Comparison of ENCODE assay signal across 8 cellular contexts in the genomic region with DNA sequence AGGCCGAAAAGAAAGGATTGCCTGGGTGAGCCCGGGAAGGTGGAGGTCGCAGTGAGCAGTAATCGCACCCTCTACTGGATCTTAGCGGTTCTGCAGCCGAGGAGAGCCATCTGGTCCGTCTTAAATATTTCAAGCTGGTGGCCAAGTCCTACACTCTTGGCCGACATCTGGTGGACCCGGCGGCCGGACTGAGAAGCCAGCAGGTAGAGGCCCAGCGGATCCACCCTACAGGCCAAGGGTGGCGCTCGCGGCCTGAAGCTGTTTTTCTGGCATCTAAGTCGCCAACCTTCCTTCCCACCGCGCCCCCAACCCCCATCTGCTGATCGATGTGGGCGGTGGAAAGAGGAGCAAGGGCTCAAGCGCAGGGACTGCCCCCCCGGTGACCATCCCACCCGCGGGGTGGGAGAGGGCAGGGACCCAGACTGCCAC. TPM values are rescaled to one million over a fixed set of nuclear protein-coding genes. Genes with fewer than 3 reads are reported as not detected.
DNase-seq lines count a peak whose midpoint lies in the region; ATAC-seq, FAIRE-seq and TF ChIP-seq lines count a peak whose summit lies in the region.

No MANE protein-coding gene starts in this region.

- peak; percentile 44 for TF ChIP-seq CTCF in GM20000 (IDR thresholded peaks at IDR 0.05; ENCODE audit: extremely low read depth, missing control alignments)
- peak in 2 of 3 experiments; percentile 51 to 74 for TF ChIP-seq CTCF in ascending aorta (IDR thresholded peaks at IDR 0.05)

- POLR2A ChIA-PET in naive thymus-derived CD4-positive, alpha-beta T cell (lab: Charles Lee): no interaction called here

- intact Hi-C loops in ascending aorta (cut with DNase I): no loop called here
- intact Hi-C loops in naive thymus-derived CD4-positive, alpha-beta T cell (cut with micrococcal nuclease): no loop called here

- DNase-seq in AG08395 (ENCODE audit: low spot score): peak; percentile 21
- peak; percentile 25 for DNase-seq in GM20000 (ENCODE audit: low spot score)
- DNase-seq in ascending aorta (ENCODE audit: low spot score in 2 of 2): peak in 1 of 2 donors; percentile 65
- DNase-seq in iris pigment epithelial cell (ENCODE audit: low read depth): peak; percentile 67
- no peak for DNase-seq in small intestine
- DNase-seq in NCI-H524 treated with DMSO at 0.1 percent for 48 hours (lab: John Stamatoyannopoulos, UW): no peak
- DNase-seq in naive thymus-derived CD4-positive, alpha-beta T cell: no peak

- peaks cover 0 to 73% (median 50%) of the 10 kb centered on the region in 5 donors for H3K27me3 Mint-ChIP-seq in naive thymus-derived CD4-positive, alpha-beta T cell

- no peak overlapping the region for H3K27ac ChIP-seq in ascending aorta
- H3K27ac ChIP-seq in small intestine (ENCODE audit: low read depth in 1 of 2, low read length in 1 of 2): no peak overlapping the region
- no peak overlapping the region for H3K27ac ChIP-seq in naive thymus-derived CD4-positive, alpha-beta T cell (ENCODE audit: low read depth, low read length)

- 10 to 33% (median 26%) methylated on average over 16 to 24 of the region's 24 CpGs for WGBS in small intestine, 3 donors

- peak overlapping the region in 4 of 10 donors; percentile 21 to 42 (median 36) for H3K4me3 Mint-ChIP-seq in naive thymus-derived CD4-positive, alpha-beta T cell

- H3K4me3 ChIP-seq in ascending aorta: peak overlapping the region; percentile 15 to 68
- H3K4me3 ChIP-seq in small intestine (ENCODE audit: low read depth in 1 of 2, low read length in 2 of 2): no peak overlapping the region
- no peak overlapping the region for H3K4me3 ChIP-seq in naive thymus-derived CD4-positive, alpha-beta T cell (ENCODE audit: low read length)

- H3K4me1 Mint-ChIP-seq in naive thymus-derived CD4-positive, alpha-beta T cell: peaks cover 0 to 8% (median 3%) of the 10 kb centered on the region in 7 donors

- H3K36me3 Mint-ChIP-seq in naive thymus-derived CD4-positive, alpha-beta T cell: peaks cover 0 to 13% (median 6%) of the 10 kb centered on the region in 5 donors

- FAIRE-seq in small intestine (lab: Jason Lieb, UNC): no peak

- H3K9me3 ChIP-seq in ascending aorta (no peaks in the 10 kb centered on the region), small intestine (ENCODE audit: control insufficient read depth, low read depth) (peaks cover 3% of the 10 kb centered on the region)
- H3K9me3 ChIP-seq in naive thymus-derived CD4-positive, alpha-beta T cell (ENCODE audit: control insufficient read depth in 2 of 3, low read length in 3 of 3): peaks cover 0 to 25% (median 0%) of the 10 kb centered on the region in 3 experiments

- CTCF ChIA-PET in naive thymus-derived CD4-positive, alpha-beta T cell (lab: Charles Lee): no interaction called here

- H3K27me3 ChIP-seq in ascending aorta (no peaks in the 10 kb centered on the region), small intestine (ENCODE audit: control insufficient read depth in 2 of 2, insufficient read depth in 2 of 2, low read length in 2 of 2) (no peaks in the 10 kb centered on the region)
- no peaks in the 10 kb centered on the region for H3K27me3 ChIP-seq in naive thymus-derived CD4-positive, alpha-beta T cell (ENCODE audit: control insufficient read depth in 2 of 2, insufficient read depth in 2 of 2, low read length in 2 of 2)

- H3K27ac Mint-ChIP-seq in naive thymus-derived CD4-positive, alpha-beta T cell: no peak overlapping the region

- peaks cover 6 to 78% (median 38%) of the 10 kb centered on the region in 11 donors for H3K9me3 Mint-ChIP-seq in naive thymus-derived CD4-positive, alpha-beta T cell

- ATAC-seq in HG03571 (IDR thresholded peaks at IDR 0.05; ENCODE audit: unreplicated experiment): no peak
- no peak for ATAC-seq in naive thymus-derived CD4-positive, alpha-beta T cell

- H3K36me3 ChIP-seq in ascending aorta (no peaks in the 10 kb centered on the region), small intestine (ENCODE audit: control insufficient read depth in 2 of 2, insufficient read depth in 2 of 2, low read length in 2 of 2) (no peaks in the 10 kb centered on the region)
- H3K36me3 ChIP-seq in naive thymus-derived CD4-positive, alpha-beta T cell (ENCODE audit: control insufficient read depth in 2 of 3, insufficient read depth in 3 of 3, low read length in 3 of 3): no peaks in the 10 kb centered on the region

- H3K4me1 ChIP-seq in ascending aorta (peaks cover 0 to 7% of the 10 kb centered on the region in 2 donors), small intestine (ENCODE audit: control insufficient read depth in 2 of 2, insufficient read depth in 1 of 2, low read depth in 1 of 2, low read length in 1 of 2) (no peaks in the 10 kb centered on the region)
- H3K4me1 ChIP-seq in naive thymus-derived CD4-positive, alpha-beta T cell (ENCODE audit: control insufficient read depth in 2 of 2, insufficient read depth in 2 of 2, low read length in 2 of 2): no peaks in the 10 kb centered on the region

RNA-seq across cellular contexts. Expression of a gene that starts 46.5 kb away (rescaled TPM):
- not detected for total RNA-seq in ascending aorta
- under 1 TPM in 1 of 3 donors, not detected in 2; 0.07 TPM for polyA plus RNA-seq in small intestine
- under 1 TPM in 2 of 5 experiments, not detected in 3; 0.69 to 0.80 TPM for total RNA-seq in naive thymus-derived CD4-positive, alpha-beta T cell
- not detected for polyA plus RNA-seq in naive thymus-derived CD4-positive, alpha-beta T cell

Comparison
In these comparisons a context has a peak if more than half of its experiments do, and no peak if none do; other contexts are left out.
1. DNase-seq: peak in AG08395 (single experiment), GM20000 (single experiment) and iris pigment epithelial cell (single experiment); none in small intestine (single experiment), NCI-H524 treated with DMSO at 0.1 percent for 48 hours (single experiment) and naive thymus-derived CD4-positive, alpha-beta T cell (0 of 9).
2. H3K4me3 ChIP-seq: peak in ascending aorta (2 of 2); none in small intestine (0 of 2) and naive thymus-derived CD4-positive, alpha-beta T cell (single experiment).